Comparison of ENCODE assay signal across 8 cellular contexts in the genomic region with DNA sequence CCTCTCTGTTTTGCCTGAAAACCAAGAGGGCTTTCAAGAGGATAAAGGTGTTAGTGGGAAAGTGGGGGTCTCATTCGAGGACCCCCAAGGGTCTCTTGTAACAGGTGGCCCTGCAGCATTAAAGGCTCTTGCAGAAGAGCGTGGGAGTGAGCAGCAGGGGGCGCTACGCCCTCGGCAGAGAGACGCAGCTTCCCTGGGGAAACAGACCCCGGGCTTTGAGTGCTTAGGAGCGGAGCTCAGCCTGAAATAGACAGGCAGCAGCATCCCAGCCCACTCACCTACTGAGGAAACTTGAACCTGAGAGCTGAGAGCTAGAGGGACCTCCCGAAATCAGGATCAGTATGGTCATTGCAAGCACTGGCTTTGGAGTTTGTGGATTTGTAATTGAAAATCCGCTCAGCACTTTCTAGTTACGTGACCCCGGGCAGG. TPM values are rescaled to one million over a fixed set of nuclear protein-coding genes. Genes with fewer than 3 reads are reported as not detected.
DNase-seq lines count a peak whose midpoint lies in the region; ATAC-seq and TF ChIP-seq lines count a peak whose summit lies in the region.

No MANE protein-coding gene starts in this region.

- H3K36me3 Mint-ChIP-seq in immature natural killer cell: peaks cover 0 to 8% (median 3%) of the 10 kb centered on the region in 3 donors

- peak; percentile 84 for DNase-seq in DMS53 (lab: John Stamatoyannopoulos, UW)
- peak; percentile 41 for DNase-seq in RPMI7951 (ENCODE audit: low read depth)
- DNase-seq in astrocyte of the cerebellum (ENCODE audit: low read depth): peak; percentile 39
- DNase-seq in immature natural killer cell: peak; percentile 47 to 53 (median 49)
- DNase-seq in stimulated activated CD4-positive, alpha-beta T cell treated with anti-CD3 and anti-CD28 coated beads, Interleukin-2, amount 100 ng/mL, for 24 hours: peak; percentile 67

- in situ Hi-C loops in astrocyte of the cerebellum (cut with HindIII; ENCODE audit: low sequenced_read_pairs): no loop called here

- ATAC-seq in HG03175 (IDR thresholded peaks at IDR 0.05; ENCODE audit: unreplicated experiment) (no peak), GM18907 (IDR thresholded peaks at IDR 0.05; ENCODE audit: unreplicated experiment) (no peak)

- H3K4me1 Mint-ChIP-seq in immature natural killer cell: peaks cover 35 to 45% of the 10 kb centered on the region in 2 donors

- TF ChIP-seq CTCF in LNCAP (IDR thresholded peaks at IDR 0.05) (peak; percentile 97), astrocyte of the cerebellum (IDR thresholded peaks at IDR 0.05; ENCODE audit: low read depth, low read length, missing control alignments) (peak; percentile 91)

- H3K4me3 Mint-ChIP-seq in immature natural killer cell: no peak overlapping the region

- peaks cover 0 to 7% (median 2%) of the 10 kb centered on the region in 3 donors for H3K27me3 Mint-ChIP-seq in immature natural killer cell (ENCODE audit: low read depth in 3 of 3)

- H3K4me3 ChIP-seq in astrocyte of the cerebellum (ENCODE audit: low read depth, low read length): no peak overlapping the region

- peak overlapping the region in 1 of 6 donors; percentile 16 for H3K27ac Mint-ChIP-seq in immature natural killer cell

- peaks cover 0 to 4% (median 0%) of the 10 kb centered on the region in 6 donors for H3K9me3 Mint-ChIP-seq in immature natural killer cell

RNA-seq across cellular contexts. Expression of a gene that starts 25.7 kb away (rescaled TPM):
- 269 and 279 TPM in 2 replicates for total RNA-seq in RPMI7951 (2014; rRNA removed; shearing (Covaris generic))
- 1,000 to 10,000 TPM in 2 of 3 donors, 100 to 1,000 TPM in 1; 537 to 1,740 (median 1,337) TPM for polyA plus RNA-seq in immature natural killer cell
